Comparison of ENCODE assay signal across 8 cellular contexts in the genomic region with DNA sequence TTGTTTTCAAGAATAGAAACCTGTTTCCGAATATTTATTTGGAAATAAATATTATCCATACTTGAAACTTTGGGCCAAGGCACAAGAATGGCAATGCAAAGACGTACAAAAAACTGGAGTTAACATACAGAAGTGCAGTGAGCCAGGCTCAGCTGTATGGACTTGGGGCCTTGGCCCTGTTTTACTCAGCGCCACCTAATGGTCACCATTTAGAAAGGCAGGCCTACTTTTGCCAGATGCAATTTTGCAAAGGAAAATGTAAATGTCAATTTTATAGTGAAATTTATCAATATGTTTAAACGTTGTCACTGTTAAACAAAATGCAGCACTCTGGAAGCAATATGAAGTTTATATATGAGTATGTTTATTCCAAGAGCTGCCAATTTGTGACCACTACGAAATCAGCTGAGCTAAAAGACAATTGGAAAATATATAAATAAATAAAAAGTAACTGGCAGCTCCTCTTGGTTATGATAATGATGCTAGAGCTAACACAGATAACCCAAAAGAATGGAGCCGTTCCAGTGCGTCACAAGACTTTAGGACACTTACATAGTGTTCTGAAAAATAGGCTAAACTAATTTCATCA.
A peak's percentile ranks its signal among the peaks of the same experiment; 100 is the strongest.
DNase-seq lines count a peak whose midpoint lies in the region; ATAC-seq, FAIRE-seq and TF ChIP-seq lines count a peak whose summit lies in the region.

No MANE protein-coding gene starts in this region.

- FAIRE-seq in keratinocyte (lab: Jason Lieb, UNC): no peak

- dilution Hi-C loops in keratinocyte (cut with MboI; ENCODE audit: extremely low pct_ligation_motif_present, low sequenced_read_pairs): no loop called here

- no peaks in the 10 kb centered on the region for H3K79me2 ChIP-seq in keratinocyte (ENCODE audit: control insufficient read depth, insufficient read depth, low read length)

- intact Hi-C loops in heart left ventricle (cut with DNase I): loop anchor here in 1 of 10 donors (2.0 kb wide), 1 partner anchor 15 kb away; no protein-coding TSS in a partner anchor
- intact Hi-C loops in cardiac septum (cut with DNase I): no loop called here

- no peak overlapping the region for H3K4me3 Mint-ChIP-seq in activated T-cell treated with anti-CD3 and anti-CD28 coated beads, Interleukin-2, amount 50 U/mL, for 72 hours

- H3K4me2 ChIP-seq in keratinocyte (ENCODE audit: control insufficient read depth, extremely low read depth, insufficient read depth, low read depth, low read length): no peak overlapping the region

- H3K27ac ChIP-seq in heart left ventricle (no peak overlapping the region), keratinocyte (ENCODE audit: control insufficient read depth, insufficient read depth, low read length) (no peak overlapping the region)

- H3K27me3 Mint-ChIP-seq in activated T-cell treated with anti-CD3 and anti-CD28 coated beads, Interleukin-2, amount 50 U/mL, for 72 hours (ENCODE audit: low read depth): no peaks in the 10 kb centered on the region

- no peak for TF ChIP-seq POLR2A in heart left ventricle (IDR thresholded peaks at IDR 0.05)

- DNase-seq in heart left ventricle (no peak), cardiac septum (ENCODE audit: low spot score) (no peak), NCI-H1048 (lab: John Stamatoyannopoulos, UW) (peak; percentile 62), keratinocyte (ENCODE audit: low read depth, low spot score) (no peak), NCI-H1105 treated with DMSO at 0.1 percent for 48 hours (lab: John Stamatoyannopoulos, UW) (no peak), GM19238 (ENCODE audit: insufficient read length, low spot score) (no peak)
- peak; percentile 18 to 25 for DNase-seq in activated T-cell treated with anti-CD3 and anti-CD28 coated beads, Interleukin-2, amount 50 U/mL, for 72 hours

- H3K4me1 Mint-ChIP-seq in activated T-cell treated with anti-CD3 and anti-CD28 coated beads, Interleukin-2, amount 50 U/mL, for 72 hours (ENCODE audit: low read depth): peaks cover 29% of the 10 kb centered on the region

- H3K4me1 ChIP-seq in heart left ventricle: peaks cover 0 to 4% (median 0%) of the 10 kb centered on the region in 12 donors
- no peaks in the 10 kb centered on the region for H3K4me1 ChIP-seq in keratinocyte (ENCODE audit: control insufficient read depth, extremely low read depth, insufficient read depth, low read length)

- peak overlapping the region; percentile 13 for H3K27ac Mint-ChIP-seq in activated T-cell treated with anti-CD3 and anti-CD28 coated beads, Interleukin-2, amount 50 U/mL, for 72 hours

- no peak overlapping the region for H3K4me3 ChIP-seq in heart left ventricle
- no peak overlapping the region for H3K4me3 ChIP-seq in keratinocyte (ENCODE audit: control insufficient read depth in 2 of 3, extremely low read depth in 1 of 3, insufficient read depth in 2 of 3, low read depth in 1 of 3, low read length in 3 of 3)

- H3K36me3 Mint-ChIP-seq in activated T-cell treated with anti-CD3 and anti-CD28 coated beads, Interleukin-2, amount 50 U/mL, for 72 hours (ENCODE audit: insufficient read depth in 2 of 2): no peaks in the 10 kb centered on the region

- 39 to 49% (median 43%) methylated on average over 7 of the region's 7 CpGs for WGBS in heart left ventricle, 4 donors

- no peaks in the 10 kb centered on the region for H4K20me1 ChIP-seq in keratinocyte (ENCODE audit: control insufficient read depth, extremely low read depth, insufficient read depth, low read length)

- H3K36me3 ChIP-seq in heart left ventricle (no peaks in the 10 kb centered on the region), keratinocyte (ENCODE audit: control insufficient read depth in 2 of 2, extremely low read depth in 1 of 2, insufficient read depth in 2 of 2, low read length in 2 of 2) (no peaks in the 10 kb centered on the region)

- no peaks in the 10 kb centered on the region for H3K9me1 ChIP-seq in keratinocyte (ENCODE audit: control insufficient read depth, extremely low read depth, insufficient read depth, low read length)

- no peaks in the 10 kb centered on the region for H3K9me3 ChIP-seq in heart left ventricle
- no peaks in the 10 kb centered on the region for H3K9me3 ChIP-seq in keratinocyte (ENCODE audit: control insufficient read depth, low read depth, low read length)

- TF ChIP-seq CTCF in heart left ventricle (IDR thresholded peaks at IDR 0.05): peak in 9 of 12 donors; percentile 8 to 69 (median 47)
- TF ChIP-seq CTCF in keratinocyte (optimal IDR thresholded peaks at IDR 0.05 in 1 of 3, IDR thresholded peaks at IDR 0.05 in 1 of 3, conservative IDR thresholded peaks at IDR 0.05 in 1 of 3; ENCODE audit: extremely low read depth in 1 of 3, insufficient read depth in 2 of 3, low read length in 3 of 3): peak; percentile 67 to 79 (median 71)

- no peak overlapping the region for H3K9ac ChIP-seq in keratinocyte (ENCODE audit: control insufficient read depth, extremely low read depth, insufficient read depth, low read length)

- H3K27me3 ChIP-seq in heart left ventricle (no peaks in the 10 kb centered on the region), keratinocyte (ENCODE audit: control insufficient read depth, extremely low read depth, insufficient read depth, low read length) (no peaks in the 10 kb centered on the region)

- ATAC-seq in heart left ventricle: no peak
- peak; percentile 78 for ATAC-seq in GM21825 (IDR thresholded peaks at IDR 0.05; ENCODE audit: unreplicated experiment)
- peak; percentile 53 to 59 for ATAC-seq in activated T-cell treated with anti-CD3 and anti-CD28 coated beads, Interleukin-2, amount 50 U/mL, for 72 hours (replicated peaks in 1 of 2)

- H3K9me3 Mint-ChIP-seq in activated T-cell treated with anti-CD3 and anti-CD28 coated beads, Interleukin-2, amount 50 U/mL, for 72 hours: no peaks in the 10 kb centered on the region

- no peak overlapping the region for H2AFZ ChIP-seq in keratinocyte (ENCODE audit: control insufficient read depth, low read length)

Comparison
In these comparisons a context has a peak if more than half of its experiments do, and no peak if none do; other contexts are left out.
1. ATAC-seq: peak in GM21825 (single experiment) and activated T-cell treated with anti-CD3 and anti-CD28 coated beads, Interleukin-2, amount 50 U/mL, for 72 hours (2 of 2); none in heart left ventricle (0 of 4).
2. DNase-seq: peak in NCI-H1048 (single experiment) and activated T-cell treated with anti-CD3 and anti-CD28 coated beads, Interleukin-2, amount 50 U/mL, for 72 hours (2 of 2); none in heart left ventricle (0 of 5), cardiac septum (single experiment), keratinocyte (single experiment), NCI-H1105 treated with DMSO at 0.1 percent for 48 hours (single experiment) and GM19238 (single experiment).